In genomic region chr1:182666736-182667135, GRCh38 we compare ENCODE assay signal across 17 cellular contexts. TPM values are rescaled to one million over a fixed set of nuclear protein-coding genes. Genes with fewer than 3 reads are reported as not detected.
DNase-seq lines count a peak whose midpoint lies in the region; ATAC-seq, FAIRE-seq and TF ChIP-seq lines count a peak whose summit lies in the region.
"Had no signal": no experiment of that assay in that cellular context is flagged by ENCODE, and none has a peak within 500 bp of the region (broad histone marks: within the 10 kb centered on the region; RNA-seq: fewer than 3 reads in every experiment).

No MANE protein-coding gene starts in this region.

- TF ChIP-seq CTCF in H1 (IDR thresholded peaks at IDR 0.05; ENCODE audit: control extremely low read depth in 1 of 3, insufficient read depth in 1 of 3, low read depth in 1 of 3, low read length in 3 of 3): no peak

- no peaks in the 10 kb centered on the region for H3K23me2 ChIP-seq in H1 (ENCODE audit: low read depth, low read length)

- CTCF ChIA-PET in H1 (lab: Charles Lee; ENCODE audit: partially characterized antibody): interaction anchor here (0.5 to 4.1 kb wide), 16 partner anchors 23 to 582 kb away, joined by 3 to 28 read pairs (median 3); no protein-coding TSS in a partner anchor

- H2BK120ac ChIP-seq in H1 (replicated peaks; ENCODE audit: low read depth, low read length): no peak overlapping the region
- no peak overlapping the region for H2BK120ac ChIP-seq in mesenchymal stem cell (ENCODE audit: low read depth, low read length)

- H3K14ac ChIP-seq in H1 (ENCODE audit: insufficient read length) (no peak overlapping the region), mesenchymal stem cell (ENCODE audit: low read length in 2 of 2) (no peak overlapping the region)

- H3K4me1 ChIP-seq in H1 (replicated peaks in 1 of 4; ENCODE audit: control insufficient read depth in 3 of 4, insufficient read depth in 4 of 4, low read length in 3 of 4) (peaks cover 6 to 32% (median 21%) of the 10 kb centered on the region in 4 experiments), mesenchymal stem cell (ENCODE audit: control insufficient read depth, insufficient read depth, low read depth, low read length) (no peaks in the 10 kb centered on the region)
- H3K4me1 ChIP-seq: A549 had no signal

- no peak overlapping the region for H3K23ac ChIP-seq in H1 (ENCODE audit: insufficient read length)
- H3K23ac ChIP-seq in mesenchymal stem cell (ENCODE audit: low read length in 2 of 2): no peak overlapping the region

- H3K9ac ChIP-seq in H1 (replicated peaks in 1 of 4; ENCODE audit: extremely low read depth in 1 of 4, low read depth in 3 of 4, low read length in 3 of 4): no peak overlapping the region
- H3K9ac ChIP-seq in mesenchymal stem cell (ENCODE audit: low read length): no peak overlapping the region

- H3K9me3 ChIP-seq in H1 (ENCODE audit: insufficient read depth in 2 of 2, low read depth in 1 of 2, low read length in 1 of 2) (no peaks in the 10 kb centered on the region), mesenchymal stem cell (ENCODE audit: control insufficient read depth, low read length) (no peaks in the 10 kb centered on the region)
- H3K9me3 ChIP-seq: A549 had no signal

- TF ChIP-seq POLR2A in H1 (IDR thresholded peaks at IDR 0.05; ENCODE audit: control extremely low read depth in 1 of 2, low read depth in 2 of 2, low read length in 2 of 2): no peak

- no peak for ATAC-seq in HG02852 (IDR thresholded peaks at IDR 0.05; ENCODE audit: unreplicated experiment)
- ATAC-seq in HG02678 (IDR thresholded peaks at IDR 0.05; ENCODE audit: unreplicated experiment): no peak
- ATAC-seq: A549 had no signal

- POLR2A ChIA-PET in H1 (lab: Charles Lee; ENCODE audit: partially characterized antibody): interaction anchor here (0.6 to 3.3 kb wide), 9 partner anchors 9 to 66 kb away, joined by 3 to 17 read pairs (median 3); partner anchors contain the start of gene RGS16

- H3K27ac ChIP-seq in H1 (ENCODE audit: low read depth, low read length) (no peak overlapping the region), mesenchymal stem cell (ENCODE audit: low read length, poor library complexity, severe bottlenecking) (no peak overlapping the region)
- H3K27ac ChIP-seq: A549 had no signal

- H3K18ac ChIP-seq in H1 (ENCODE audit: extremely low read depth, low read length): no peak overlapping the region
- no peak overlapping the region for H3K18ac ChIP-seq in mesenchymal stem cell (ENCODE audit: low read depth in 1 of 2, low read length in 2 of 2)

- no peak overlapping the region for H3K4ac ChIP-seq in H1 (replicated peaks; ENCODE audit: insufficient read length, low read depth, low read length)
- H3K4ac ChIP-seq in mesenchymal stem cell (ENCODE audit: low read depth in 1 of 2, low read length in 2 of 2): no peak overlapping the region

- no peak for TF ChIP-seq EP300 in H1 (IDR thresholded peaks at IDR 0.05; ENCODE audit: borderline replicate concordance in 1 of 2, low read depth in 2 of 2, low read length in 2 of 2)

- H4K5ac ChIP-seq in H1 (ENCODE audit: insufficient read length, low read depth, low read length): no peak overlapping the region

- TF ChIP-seq RAD21 in H1 (IDR thresholded peaks at IDR 0.05 in 1 of 2, conservative IDR thresholded peaks at IDR 0.05 in 1 of 2; ENCODE audit: low read depth in 2 of 2, low read length in 2 of 2): no peak

- H2AFZ ChIP-seq in H1 (ENCODE audit: low read length) (peak overlapping the region; percentile 70; the same call in 1 of the 2 replicates), mesenchymal stem cell (ENCODE audit: low read depth, low read length) (no peak overlapping the region)

- peak overlapping the region; percentile 4 to 25; a peak in 2 of 4 replicates for H3K4me2 ChIP-seq in H1 (ENCODE audit: insufficient read depth in 1 of 2, low read depth in 2 of 2, low read length in 2 of 2)
- no peak overlapping the region for H3K4me2 ChIP-seq in mesenchymal stem cell (ENCODE audit: low read length, poor library complexity, severe bottlenecking)
- H3K4me2 ChIP-seq: A549 had no signal

- H2BK12ac ChIP-seq in H1 (ENCODE audit: low read depth, low read length): no peak overlapping the region; the same call in 1 of the 2 replicates
- no peak overlapping the region for H2BK12ac ChIP-seq in mesenchymal stem cell (ENCODE audit: low read length in 2 of 2)

- no peaks in the 10 kb centered on the region for H4K20me1 ChIP-seq in H1 (replicated peaks in 1 of 2; ENCODE audit: control insufficient read depth in 1 of 2, insufficient read depth in 2 of 2, low read length in 2 of 2)

- DNase-seq in NCI-H345 treated with DMSO at 0.1 percent for 48 hours (lab: John Stamatoyannopoulos, UW; ENCODE audit: unreplicated experiment) (peak; percentile 16), NCI-H345 (lab: John Stamatoyannopoulos, UW) (no peak), H1 (ENCODE audit: low read depth in 1 of 2, low spot score in 2 of 2) (no peak), mesenchymal stem cell (peak; percentile 5)
- no peak for DNase-seq in activated CD4-positive, alpha-beta T cell treated with anti-CD3 and anti-CD28 coated beads, Interleukin-2, amount 50 U/mL, for 48 hours
- DNase-seq: C1 segment of cervical spinal cord, DMS79 treated with DMSO at 0.1 percent for 48 hours, GDM1, GOT3, Karpas-422, NCI-H2081, NCI-H226, NCI-H69, SHP77 treated with DMSO at 0.1 percent for 48 hours had no signal

- FAIRE-seq in H1 (lab: Jason Lieb, UNC): no peak
- FAIRE-seq: A549 had no signal

- 30% methylated on average over 9 of the region's 9 CpGs; no CpG with 5 or more reads in 1 of the 2 experiments for WGBS in H1 (ENCODE audit: extremely low coverage in 1 of 2, insufficient coverage in 1 of 2, insufficient read length in 1 of 2, insufficient replicate concordance in 2 of 2, low coverage in 1 of 2, low lambda C conversion rate in 2 of 2, missing lambda C conversion rate in 1 of 2), 2 experiments
- 50% methylated on average over 9 of the region's 9 CpGs for WGBS in mesenchymal stem cell

- H3K36me3 ChIP-seq in H1 (ENCODE audit: control insufficient read depth in 2 of 4, insufficient read depth in 4 of 4, low read length in 3 of 4): no peaks in the 10 kb centered on the region
- no peaks in the 10 kb centered on the region for H3K36me3 ChIP-seq in mesenchymal stem cell (ENCODE audit: control insufficient read depth in 1 of 2, insufficient read depth in 2 of 2, low read depth in 1 of 2, low read length in 2 of 2)

- H4K91ac ChIP-seq in H1 (replicated peaks; ENCODE audit: insufficient read length, low read length): peak overlapping the region; percentile 5
- H4K91ac ChIP-seq in mesenchymal stem cell (ENCODE audit: low read length): no peak overlapping the region

- H3K79me1 ChIP-seq in H1 (ENCODE audit: low read depth, low read length) (no peaks in the 10 kb centered on the region), mesenchymal stem cell (replicated peaks; ENCODE audit: low read length, poor library complexity, severe bottlenecking) (no peaks in the 10 kb centered on the region)

- no peaks in the 10 kb centered on the region for H3K79me2 ChIP-seq in H1 (ENCODE audit: control insufficient read depth in 1 of 2, insufficient read depth in 2 of 2, low read length in 2 of 2)

- H2BK15ac ChIP-seq in H1 (ENCODE audit: low read length) (no peak overlapping the region), mesenchymal stem cell (ENCODE audit: low read depth, poor library complexity, severe bottlenecking) (no peak overlapping the region)

- peaks cover 0 to 3% (median 0%) of the 10 kb centered on the region in 4 experiments; a peak in 3 of 7 replicates for H3K27me3 ChIP-seq in H1 (replicated peaks in 1 of 4; ENCODE audit: control insufficient read depth in 3 of 4, extremely low read depth in 1 of 4, insufficient read depth in 3 of 4, low read length in 3 of 4)
- peaks cover 0 to 25% of the 10 kb centered on the region in 2 experiments for H3K27me3 ChIP-seq in mesenchymal stem cell (ENCODE audit: control insufficient read depth in 1 of 2, insufficient read depth in 1 of 2, low read length in 2 of 2)

- H2BK5ac ChIP-seq in H1 (ENCODE audit: low read depth, low read length) (no peak overlapping the region), mesenchymal stem cell (ENCODE audit: low read depth, low read length, poor library complexity, severe bottlenecking) (no peak overlapping the region)

- H3K4me3 ChIP-seq in H1 (ENCODE audit: extremely low read depth in 1 of 4, insufficient read depth in 2 of 4, low read depth in 3 of 4, low read length in 4 of 4) (no peak overlapping the region), mesenchymal stem cell (ENCODE audit: insufficient read depth in 1 of 2, low read depth in 1 of 2, low read length in 2 of 2) (no peak overlapping the region)
- H3K4me3 ChIP-seq: A549 had no signal

- no peak overlapping the region; the same call in 1 of the 2 replicates for H2BK20ac ChIP-seq in H1 (ENCODE audit: low read length)

- H3K56ac ChIP-seq in H1 (replicated peaks; ENCODE audit: insufficient read length, low read depth, low read length): no peak overlapping the region

- no peak overlapping the region for H2AK5ac ChIP-seq in H1 (ENCODE audit: low read depth, low read length)
- no peak overlapping the region for H2AK5ac ChIP-seq in mesenchymal stem cell (ENCODE audit: low read length, severe bottlenecking)

- H4K8ac ChIP-seq in H1 (ENCODE audit: extremely low read depth, insufficient read depth, low read length) (no peak overlapping the region), mesenchymal stem cell (ENCODE audit: low read length) (no peak overlapping the region)

TF ChIP-seq in H1, 55 proteins besides CTCF, POLR2A, EP300 and RAD21 (continues in another document):
- TF ChIP-seq CHD2 (IDR thresholded peaks at IDR 0.05; ENCODE audit: low read length): no peak
- TF ChIP-seq E2F6 (IDR thresholded peaks at IDR 0.05): no peak
- TF ChIP-seq FOSL1 (IDR thresholded peaks at IDR 0.05; ENCODE audit: insufficient read depth, low read depth, low read length): no peak
- TF ChIP-seq GTF2F1 (IDR thresholded peaks at IDR 0.05; ENCODE audit: borderline replicate concordance, low read depth, low read length): no peak
- TF ChIP-seq SP4 (IDR thresholded peaks at IDR 0.05; ENCODE audit: low read length): no peak

RNA-seq across cellular contexts. Expression of gene RGS8, which starts 17.7 kb away (rescaled TPM):
- 0.13 and 0.29 TPM in 2 replicates for total RNA-seq in H1 (2021; fragmentation: NEBNext Ultra II Directional; extraction: Animal tissue kit (Norgen Biotek cat#: 25700))
- 0.16 and 0.23 TPM in 2 replicates for polyA plus RNA-seq in H1 (2011; rRNA removed)
- 0.18 TPM for polyA plus RNA-seq in H1 (2011; cell fraction: cytosol; rRNA removed)
- 0.11 TPM for polyA plus RNA-seq in H1 (2011; cell fraction: nucleus; rRNA removed)
- polyA plus RNA-seq in H1 (2012, experiment 1 of 2): 0.10 to 0.42 TPM (median 0.17 TPM) in 4 replicates
- polyA plus RNA-seq in H1 (2012, experiment 2 of 2): 0.04 TPM
- 0.06 TPM for polyA plus RNA-seq in H1 (2013, experiment 1 of 2)
- 0.04 TPM for polyA plus RNA-seq in H1 (2013, experiment 2 of 2)
- polyA minus RNA-seq in H1 (2011; rRNA and poly(A)+ RNA removed): 0.79 and 0.88 TPM in 2 replicates
- 0.37 TPM for polyA minus RNA-seq in H1 (2011; cell fraction: cytosol; rRNA and poly(A)+ RNA removed)
- polyA minus RNA-seq in H1 (2011; cell fraction: nucleus; rRNA and poly(A)+ RNA removed): 0.60 TPM
- not detected for polyA plus RNA-seq in mesenchymal stem cell (2013, experiment 1 of 2)
- not detected for polyA plus RNA-seq in mesenchymal stem cell (2013, experiment 2 of 2)
- polyA plus RNA-seq: A549 had no signal

Comparison
In these comparisons a context has a peak if more than half of its experiments do, and no peak if none do; other contexts are left out.
1. DNase-seq: peak in NCI-H345 treated with DMSO at 0.1 percent for 48 hours (single experiment) and mesenchymal stem cell (single experiment); none in NCI-H345 (single experiment), H1 (0 of 2) and activated CD4-positive, alpha-beta T cell treated with anti-CD3 and anti-CD28 coated beads, Interleukin-2, amount 50 U/mL, for 48 hours (0 of 2).